In the genomic region with DNA sequence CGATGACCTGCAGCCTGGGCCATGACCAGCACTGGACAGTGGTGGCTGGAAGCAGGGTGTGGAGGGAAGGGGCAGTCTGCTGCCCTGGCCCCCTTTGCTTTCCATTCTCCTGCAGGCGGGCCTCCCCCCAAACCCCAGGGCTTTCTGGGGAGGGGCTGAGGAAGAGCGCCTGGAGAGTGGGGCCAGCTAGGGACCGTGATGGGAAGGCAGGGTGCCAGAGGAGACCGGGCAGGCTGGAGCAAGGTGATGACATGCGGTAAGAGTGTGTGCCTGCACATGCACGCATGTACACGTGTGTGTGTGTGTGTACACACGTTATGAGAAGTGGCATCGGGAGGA, we compare ENCODE assay signal across 1 cellular context.
TF ChIP-seq lines count a peak whose summit lies in the region.

No MANE protein-coding gene starts in this region.

TF ChIP-seq in IMR-90, 13 proteins besides CTCF, POLR2A, EP300 and RAD21 (continued from another document):
- TF ChIP-seq, protein P1, sequence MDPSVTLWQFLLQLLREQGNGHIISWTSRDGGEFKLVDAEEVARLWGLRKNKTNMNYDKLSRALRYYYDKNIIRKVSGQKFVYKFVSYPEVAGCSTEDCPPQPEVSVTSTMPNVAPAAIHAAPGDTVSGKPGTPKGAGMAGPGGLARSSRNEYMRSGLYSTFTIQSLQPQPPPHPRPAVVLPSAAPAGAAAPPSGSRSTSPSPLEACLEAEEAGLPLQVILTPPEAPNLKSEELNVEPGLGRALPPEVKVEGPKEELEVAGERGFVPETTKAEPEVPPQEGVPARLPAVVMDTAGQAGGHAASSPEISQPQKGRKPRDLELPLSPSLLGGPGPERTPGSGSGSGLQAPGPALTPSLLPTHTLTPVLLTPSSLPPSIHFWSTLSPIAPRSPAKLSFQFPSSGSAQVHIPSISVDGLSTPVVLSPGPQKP (IDR thresholded peaks at IDR 0.05; ENCODE audit: borderline replicate concordance, low read depth, low read length): no peak
- TF ChIP-seq, protein P2, sequence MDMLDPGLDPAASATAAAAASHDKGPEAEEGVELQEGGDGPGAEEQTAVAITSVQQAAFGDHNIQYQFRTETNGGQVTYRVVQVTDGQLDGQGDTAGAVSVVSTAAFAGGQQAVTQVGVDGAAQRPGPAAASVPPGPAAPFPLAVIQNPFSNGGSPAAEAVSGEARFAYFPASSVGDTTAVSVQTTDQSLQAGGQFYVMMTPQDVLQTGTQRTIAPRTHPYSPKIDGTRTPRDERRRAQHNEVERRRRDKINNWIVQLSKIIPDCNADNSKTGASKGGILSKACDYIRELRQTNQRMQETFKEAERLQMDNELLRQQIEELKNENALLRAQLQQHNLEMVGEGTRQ (IDR thresholded peaks at IDR 0.05; ENCODE audit: low read depth, low read length): no peak
- TF ChIP-seq SMC3 (IDR thresholded peaks at IDR 0.05; ENCODE audit: low read depth, low read length): no peak
- TF ChIP-seq MAZ (IDR thresholded peaks at IDR 0.05; ENCODE audit: borderline replicate concordance, low read depth, low read length): no peak
- no peak for TF ChIP-seq MAFK (IDR thresholded peaks at IDR 0.05; ENCODE audit: low read depth, low read length)
